Comparison of ENCODE assay signal across 20 cellular contexts in the genomic region with DNA sequence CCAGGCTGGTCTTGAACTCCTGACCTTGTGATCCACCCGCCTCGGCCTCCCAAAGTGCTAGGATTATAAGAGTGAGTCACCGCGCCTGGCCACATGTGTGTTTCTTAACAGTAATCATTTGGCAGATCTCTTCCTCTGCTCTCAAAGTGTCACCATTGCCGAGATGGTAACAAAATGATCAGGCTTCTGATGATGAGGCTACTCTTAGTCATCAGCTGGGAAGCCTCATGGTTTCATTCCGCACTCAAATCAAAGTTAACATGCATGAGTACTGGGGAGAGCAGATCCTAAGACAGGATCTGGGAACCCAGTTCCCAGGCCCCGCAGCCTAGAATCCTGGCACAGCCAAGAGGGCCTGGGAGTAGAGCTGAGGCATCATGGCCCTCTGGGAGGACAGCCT. TPM values are rescaled to one million over a fixed set of nuclear protein-coding genes. Genes with fewer than 3 reads are reported as not detected.
DNase-seq lines count a peak whose midpoint lies in the region; ATAC-seq and TF ChIP-seq lines count a peak whose summit lies in the region.
"Had no signal": no experiment of that assay in that cellular context is flagged by ENCODE, and none has a peak within 500 bp of the region (broad histone marks: within the 10 kb centered on the region; RNA-seq: fewer than 3 reads in every experiment).

No MANE protein-coding gene starts in this region.

- H3K9me3 ChIP-seq in adipocyte (ENCODE audit: control insufficient read depth, low read length), result no peaks in the 10 kb centered on the region
- no peaks in the 10 kb centered on the region for H3K9me3 ChIP-seq in ovary

- H3K4me1 ChIP-seq in adipocyte (ENCODE audit: control insufficient read depth, insufficient read depth, low read length), result peaks cover 12% of the 10 kb centered on the region
- no peaks in the 10 kb centered on the region for H3K4me1 ChIP-seq in foreskin keratinocyte
- no peaks in the 10 kb centered on the region for H3K4me1 ChIP-seq in ovary (ENCODE audit: insufficient read depth)

- H3K4me3 ChIP-seq in AG09309 (ENCODE audit: control insufficient read depth, low read depth, low read length) (no peak overlapping the region), HFF-Myc (replicated peaks; ENCODE audit: low read depth, low read length) (no peak overlapping the region), adipocyte (ENCODE audit: low read length) (peak overlapping the region; percentile 26), ovary (no peak overlapping the region)

- H3K9ac ChIP-seq in adipocyte (ENCODE audit: low read length), result no peak overlapping the region

- no peak for TF ChIP-seq POLR2A in ovary (IDR thresholded peaks at IDR 0.05)

- intact Hi-C loops in ovary (cut with DNase I), result no loop called here

- H3K36me3 ChIP-seq in adipocyte (ENCODE audit: control insufficient read depth, insufficient read depth, low read length, severe bottlenecking) (peaks cover 59% of the 10 kb centered on the region), ovary (no peaks in the 10 kb centered on the region)

- TF ChIP-seq CTCF in AG09309 (IDR thresholded peaks at IDR 0.05; ENCODE audit: control insufficient read depth, insufficient read depth, low read depth, low read length, missing control alignments), result no peak
- no peak for TF ChIP-seq CTCF in HFF-Myc (IDR thresholded peaks at IDR 0.05; ENCODE audit: low read depth, low read length, missing control alignments)
- TF ChIP-seq CTCF in foreskin keratinocyte (conservative IDR thresholded peaks at IDR 0.05), result no peak
- no peak for TF ChIP-seq CTCF in ovary (IDR thresholded peaks at IDR 0.05)

- ATAC-seq in foreskin keratinocyte (peak; percentile 67), GM21447 (IDR thresholded peaks at IDR 0.05; ENCODE audit: unreplicated experiment) (no peak)
- ATAC-seq: activated CD8-positive, alpha-beta T cell treated with anti-CD3 and anti-CD28 coated beads for 36 hours; HCT116 had no signal

- H3K27me3 ChIP-seq in adipocyte (replicated peaks; ENCODE audit: control insufficient read depth, insufficient read depth, low read length), result no peaks in the 10 kb centered on the region
- H3K27me3 ChIP-seq in foreskin keratinocyte, result no peaks in the 10 kb centered on the region
- no peaks in the 10 kb centered on the region for H3K27me3 ChIP-seq in ovary

- no peak for TF ChIP-seq EP300 in ovary (IDR thresholded peaks at IDR 0.05)

- DNase-seq in AG09309 (ENCODE audit: low read depth), result peak; percentile 57
- DNase-seq in HFF-Myc (ENCODE audit: extremely low read depth, low read depth), result peak; percentile 82
- peak; percentile 28 for DNase-seq in adipocyte (ENCODE audit: low read depth)
- DNase-seq in foreskin keratinocyte, result peak; percentile 73 to 83
- DNase-seq in ovary, result no peak
- no peak for DNase-seq in cortex of kidney (lab: John Stamatoyannopoulos, UW)
- no peak for DNase-seq in NCI-H1417 (lab: John Stamatoyannopoulos, UW)
- DNase-seq: activated CD8-positive, alpha-beta T cell treated with anti-CD3 and anti-CD28 coated beads for 36 hours; activated gamma-delta T cell treated with Interleukin-2 at 50 U/mL for 16 hours; cerebellar nuclear complex; kidney; NCI-H1105; NCI-H446; stimulated activated CD4-positive, alpha-beta T cell treated with anti-CD3 and anti-CD28 coated beads, Interleukin-4, amount 100 ng/mL, for 4 hours; stimulated activated naive CD4-positive, alpha-beta T cell treated with Interleukin-2 at 50 U/mL for 16 hours had no signal

- H3K27ac ChIP-seq in foreskin keratinocyte (no peak overlapping the region), ovary (no peak overlapping the region)

- WGBS in ovary, 3 donors, result 71 to 90% (median 87%) methylated on average over 7 of the region's 7 CpGs

RNA-seq across cellular contexts. Expression of a gene that starts 27.4 kb away (rescaled TPM):
- total RNA-seq in foreskin keratinocyte, result not detected in 2 replicates
- not detected in 2 replicates for polyA plus RNA-seq in foreskin keratinocyte
- not detected for total RNA-seq in ovary
- polyA plus RNA-seq in ovary, result not detected
- total RNA-seq: activated CD8-positive, alpha-beta T cell treated with anti-CD3 and anti-CD28 coated beads for 36 hours; G401; HT-29; kidney; T-helper 2 cell treated with Interferon-gamma antibody and Interleukin-4, amounts not matched to agents 100 ng/mL and 5 ng/mL, for 36 hours had no signal

RNA-seq across cellular contexts. Expression of a gene that starts 60.0 kb away (rescaled TPM):
- total RNA-seq in foreskin keratinocyte, result 21.6 and 22.3 TPM in 2 replicates
- 12.4 and 15.0 TPM in 2 replicates for polyA plus RNA-seq in foreskin keratinocyte
- total RNA-seq in ovary, result 10 to 100 TPM in 6 of 7 donors, 1 to 10 TPM in 1; 9.7 to 19.6 (median 16.4) TPM
- polyA plus RNA-seq in ovary, result 10 to 100 TPM; 10.6 to 11.0 TPM

Comparison
In these comparisons a context has a peak if more than half of its experiments do, and no peak if none do; other contexts are left out.
1. DNase-seq: peak in AG09309 (single experiment), HFF-Myc (single experiment), adipocyte (single experiment) and foreskin keratinocyte (2 of 2); none in ovary (0 of 5), cortex of kidney (single experiment) and NCI-H1417 (0 of 3).